Comparison of ENCODE assay signal across 36 cellular contexts in genomic region chr7:143924851-143925250, GRCh38. TPM values are rescaled to one million over a fixed set of nuclear protein-coding genes. Genes with fewer than 3 reads are reported as not detected.
"Had no signal": no experiment of that assay in that cellular context is flagged by ENCODE, and none has a peak within 500 bp of the region (broad histone marks: within the 10 kb centered on the region; RNA-seq: fewer than 3 reads in every experiment).

No MANE protein-coding gene starts in this region.

- H3K36me3 Mint-ChIP-seq: activated naive CD4-positive, alpha-beta T cell treated with anti-CD3 and anti-CD28 coated beads, Interleukin-2, amount 50 U/mL, for 72 hours; brain; immature natural killer cell; mesothelial cell of epicardium; naive thymus-derived CD4-positive, alpha-beta T cell had no signal

- H3K27ac Mint-ChIP-seq: activated CD4-positive, alpha-beta memory T cell treated with anti-CD3 and anti-CD28 coated beads, Interleukin-2, amount 10 ng/mL, durations not matched to agents 7 days and 5 days; activated CD4-positive, alpha-beta T cell treated with anti-CD3 and anti-CD28 coated beads, Interleukin-2, amount 10 ng/mL, durations not matched to agents 7 days and 5 days; activated naive CD4-positive, alpha-beta T cell treated with anti-CD3 and anti-CD28 coated beads, Interleukin-2, amount 50 U/mL, for 72 hours; activated T-helper 2 cell treated with anti-CD3 and anti-CD28 coated beads, Interferon-gamma antibody, Interleukin-2, Interleukin-4, amounts not matched to agents 10 μg/mL and 5 μg/mL and 100 μg/mL, durations not matched to agents 14 hours and 24 hours and 36 hours; brain; immature natural killer cell; mesothelial cell of epicardium; naive thymus-derived CD4-positive, alpha-beta T cell had no signal

- H3K4me3 Mint-ChIP-seq: activated CD4-positive, alpha-beta memory T cell treated with anti-CD3 and anti-CD28 coated beads, Interleukin-2, amount 10 ng/mL, durations not matched to agents 7 days and 5 days; activated CD4-positive, alpha-beta T cell treated with anti-CD3 and anti-CD28 coated beads, Interleukin-2, amount 10 ng/mL, durations not matched to agents 7 days and 5 days; activated T-cell treated with anti-CD3 and anti-CD28 coated beads, Interleukin-2, amount 50 U/mL, for 4 hours; brain; immature natural killer cell; mesothelial cell of epicardium; naive thymus-derived CD4-positive, alpha-beta T cell had no signal

- H3K4me1 ChIP-seq: colonic mucosa, pancreas, psoas muscle, spleen, suprapubic skin, tibial artery, upper lobe of right lung had no signal

- ATAC-seq: activated naive CD4-positive, alpha-beta T cell treated with anti-CD3 and anti-CD28 coated beads, Interleukin-2, amount 50 U/mL, for 72 hours; activated T-cell treated with anti-CD3 and anti-CD28 coated beads, Interleukin-2, amount 50 U/mL, for 4 hours; left colon; naive thymus-derived CD4-positive, alpha-beta T cell; pancreas; psoas muscle; upper lobe of right lung had no signal

- H3K4me3 ChIP-seq: cardiac muscle cell, colonic mucosa, dorsolateral prefrontal cortex, pancreas, psoas muscle, spleen, suprapubic skin, tibial artery, upper lobe of right lung had no signal

- DNase-seq: activated CD4-positive, alpha-beta memory T cell treated with anti-CD3 and anti-CD28 coated beads, Interleukin-2, amount 10 ng/mL, durations not matched to agents 7 days and 5 days; activated CD4-positive, alpha-beta T cell treated with anti-CD3 and anti-CD28 coated beads for 1 hour; activated CD4-positive, alpha-beta T cell treated with anti-CD3 and anti-CD28 coated beads, Interleukin-2, amount 10 ng/mL, durations not matched to agents 7 days and 5 days; activated T-cell treated with anti-CD3 and anti-CD28 coated beads, Interleukin-2, amount 50 U/mL, for 4 hours; aorta; cerebellar nuclear complex; colonic mucosa; dorsolateral prefrontal cortex; effector memory CD4-positive, alpha-beta T cell; foreskin fibroblast; head of caudate nucleus; hypothalamus; immature natural killer cell; kidney; left colon; mammary epithelial cell; naive thymus-derived CD4-positive, alpha-beta T cell; nucleus accumbens; pancreas; psoas muscle; spleen; stimulated activated naive CD4-positive, alpha-beta T cell; T-helper 2 cell; tibial artery; upper lobe of right lung had no signal

- H3K27ac ChIP-seq: cardiac muscle cell, colonic mucosa, dorsolateral prefrontal cortex, pancreas, psoas muscle, spleen, suprapubic skin, tibial artery, upper lobe of right lung had no signal

- H3K9me3 Mint-ChIP-seq: activated CD4-positive, alpha-beta memory T cell treated with anti-CD3 and anti-CD28 coated beads, Interleukin-2, amount 10 ng/mL, durations not matched to agents 7 days and 5 days; activated CD4-positive, alpha-beta T cell treated with anti-CD3 and anti-CD28 coated beads, Interleukin-2, amount 10 ng/mL, durations not matched to agents 7 days and 5 days; activated naive CD4-positive, alpha-beta T cell treated with anti-CD3 and anti-CD28 coated beads, Interleukin-2, amount 50 U/mL, for 72 hours; activated T-cell treated with anti-CD3 and anti-CD28 coated beads, Interleukin-2, amount 50 U/mL, for 4 hours; activated T-helper 2 cell treated with anti-CD3 and anti-CD28 coated beads, Interferon-gamma antibody, Interleukin-2, Interleukin-4, amounts not matched to agents 10 μg/mL and 5 μg/mL and 100 μg/mL, durations not matched to agents 14 hours and 24 hours and 36 hours; brain; immature natural killer cell; mesothelial cell of epicardium had no signal

- H3K36me3 ChIP-seq: cardiac muscle cell, colonic mucosa, pancreas, spleen, suprapubic skin, tibial artery, upper lobe of right lung had no signal

- H3K4me1 Mint-ChIP-seq: brain; immature natural killer cell; mesothelial cell of epicardium; naive thymus-derived CD4-positive, alpha-beta T cell had no signal

- H3K9me3 ChIP-seq: colonic mucosa, pancreas, psoas muscle, spleen, suprapubic skin, tibial artery, upper lobe of right lung had no signal

- H3K27me3 ChIP-seq: cardiac muscle cell, colonic mucosa, pancreas, suprapubic skin, tibial artery, upper lobe of right lung had no signal

RNA-seq across cellular contexts. Expression of gene OR2F2, which starts 10.2 kb away (rescaled TPM):
- total RNA-seq: activated CD4-positive, alpha-beta memory T cell treated with anti-CD3 and anti-CD28 coated beads, Interleukin-2, amount 10 ng/mL, durations not matched to agents 7 days and 5 days; activated CD4-positive, alpha-beta T cell treated with anti-CD3 and anti-CD28 coated beads, Interleukin-2, amount 10 ng/mL, durations not matched to agents 7 days and 5 days; activated naive CD4-positive, alpha-beta T cell treated with anti-CD3 and anti-CD28 coated beads, Interleukin-2, amount 50 U/mL, for 72 hours; activated T-cell treated with anti-CD3 and anti-CD28 coated beads, Interleukin-2, amount 50 U/mL, for 4 hours; activated T-helper 2 cell treated with anti-CD3 and anti-CD28 coated beads, Interferon-gamma antibody, Interleukin-2, Interleukin-4, amounts not matched to agents 10 μg/mL and 5 μg/mL and 100 μg/mL, durations not matched to agents 14 hours and 24 hours and 36 hours; aorta; cardiac muscle cell; colonic mucosa; dorsolateral prefrontal cortex; endothelial cell of umbilical vein; fibroblast of lung; kidney; left colon; liver; mesothelial cell of epicardium; naive thymus-derived CD4-positive, alpha-beta T cell; pancreas; psoas muscle; spleen; suprapubic skin; upper lobe of right lung had no signal
- polyA plus RNA-seq: aorta; cardiac muscle cell; endothelial cell of umbilical vein; esophagus; fibroblast of lung; immature natural killer cell; liver; mammary epithelial cell; naive thymus-derived CD4-positive, alpha-beta T cell; neural cell; pancreas; psoas muscle; spleen had no signal

RNA-seq across cellular contexts. Expression of gene OR2F1, which starts 29.8 kb away (rescaled TPM):
- total RNA-seq: activated CD4-positive, alpha-beta memory T cell treated with anti-CD3 and anti-CD28 coated beads, Interleukin-2, amount 10 ng/mL, durations not matched to agents 7 days and 5 days; activated CD4-positive, alpha-beta T cell treated with anti-CD3 and anti-CD28 coated beads, Interleukin-2, amount 10 ng/mL, durations not matched to agents 7 days and 5 days; activated naive CD4-positive, alpha-beta T cell treated with anti-CD3 and anti-CD28 coated beads, Interleukin-2, amount 50 U/mL, for 72 hours; activated T-cell treated with anti-CD3 and anti-CD28 coated beads, Interleukin-2, amount 50 U/mL, for 4 hours; activated T-helper 2 cell treated with anti-CD3 and anti-CD28 coated beads, Interferon-gamma antibody, Interleukin-2, Interleukin-4, amounts not matched to agents 10 μg/mL and 5 μg/mL and 100 μg/mL, durations not matched to agents 14 hours and 24 hours and 36 hours; aorta; cardiac muscle cell; colonic mucosa; endothelial cell of umbilical vein; fibroblast of lung; kidney; left colon; mammary epithelial cell; mesothelial cell of epicardium; naive thymus-derived CD4-positive, alpha-beta T cell; pancreas; psoas muscle; spleen; suprapubic skin; upper lobe of right lung had no signal
- polyA plus RNA-seq: aorta; cardiac muscle cell; endothelial cell of umbilical vein; esophagus; fibroblast of lung; immature natural killer cell; liver; mammary epithelial cell; naive thymus-derived CD4-positive, alpha-beta T cell; neural cell; pancreas; psoas muscle; spleen had no signal
